12 cellular contexts compared by ENCODE assay signal in the genomic region with DNA sequence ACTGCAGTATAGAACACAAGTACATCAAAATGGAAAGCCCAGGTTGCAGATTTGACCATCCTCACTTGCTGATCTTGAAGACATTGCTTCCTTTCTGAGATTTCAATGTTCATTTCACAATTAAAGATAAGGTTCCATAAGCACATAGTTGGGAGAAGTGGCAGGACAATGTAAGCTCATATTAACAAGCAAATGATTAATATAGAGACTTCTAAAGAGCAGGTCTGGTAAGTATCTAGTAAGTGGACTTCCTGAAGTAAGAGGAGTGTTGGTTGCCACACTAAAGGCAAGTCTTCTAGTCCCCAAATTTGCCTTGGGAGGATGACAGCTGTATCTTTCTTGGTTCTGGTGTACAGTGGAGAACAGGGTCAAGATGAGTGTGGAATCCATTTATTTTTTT. TPM values are rescaled to one million over a fixed set of nuclear protein-coding genes. Genes with fewer than 3 reads are reported as not detected.
DNase-seq lines count a peak whose midpoint lies in the region; ATAC-seq and TF ChIP-seq lines count a peak whose summit lies in the region.
"Had no signal": no experiment of that assay in that cellular context is flagged by ENCODE, and none has a peak within 500 bp of the region (broad histone marks: within the 10 kb centered on the region; RNA-seq: fewer than 3 reads in every experiment).

No MANE protein-coding gene starts in this region.

- CTCF ChIA-PET in T-cell (lab: Charles Lee), result no interaction called here

- DNase-seq in CD14-positive monocyte (ENCODE audit: low spot score), result no peak
- no peak for DNase-seq in T-cell
- no peak for DNase-seq in fibroblast of the aortic adventitia (ENCODE audit: low read depth)
- no peak for DNase-seq in psoas muscle
- no peak for DNase-seq in DMS114 treated with DMSO at 0.1 percent for 48 hours (lab: John Stamatoyannopoulos, UW; ENCODE audit: unreplicated experiment)
- DNase-seq in NCI-H510A (lab: John Stamatoyannopoulos, UW), result no peak
- no peak for DNase-seq in substantia nigra (lab: John Stamatoyannopoulos, UW)
- DNase-seq: CD8-positive, alpha-beta T cell; kidney glomerular epithelial cell; NCI-H1092; NCI-H526 treated with DMSO at 0.1 percent for 48 hours had no signal

- H3K36me3 Mint-ChIP-seq in CD14-positive monocyte (peaks cover 5 to 8% of the 10 kb centered on the region in 2 donors), T-cell (no peaks in the 10 kb centered on the region)
- H3K36me3 Mint-ChIP-seq: CD8-positive, alpha-beta T cell had no signal

- TF ChIP-seq CTCF in CD14-positive monocyte (IDR thresholded peaks at IDR 0.05), result no peak
- no peak for TF ChIP-seq CTCF in fibroblast of the aortic adventitia (IDR thresholded peaks at IDR 0.05; ENCODE audit: insufficient read depth, low read length)
- TF ChIP-seq CTCF in psoas muscle (IDR thresholded peaks at IDR 0.05), result no peak

- POLR2A ChIA-PET in T-cell (lab: Charles Lee), result no interaction called here

- intact Hi-C loops in CD14-positive monocyte (cut with micrococcal nuclease), result no loop called here
- intact Hi-C loops in psoas muscle (cut with DNase I), result loop anchor here (2.0 to 10.0 kb wide), 7 partner anchors 42 to 389 kb away; no protein-coding TSS in a partner anchor

- no peaks in the 10 kb centered on the region for H3K9me3 ChIP-seq in psoas muscle

- no peaks in the 10 kb centered on the region for H3K36me3 ChIP-seq in psoas muscle (ENCODE audit: insufficient read depth in 1 of 2, low read depth in 1 of 2)

- H3K4me1 Mint-ChIP-seq in CD14-positive monocyte (peaks cover 23% of the 10 kb centered on the region), T-cell (peaks cover 0 to 6% (median 2%) of the 10 kb centered on the region in 3 donors)

- H3K27ac Mint-ChIP-seq in CD14-positive monocyte (no peak overlapping the region), T-cell (no peak overlapping the region)
- H3K27ac Mint-ChIP-seq: CD8-positive, alpha-beta T cell had no signal

- no peaks in the 10 kb centered on the region for H3K27me3 ChIP-seq in psoas muscle (ENCODE audit: insufficient read depth in 3 of 3, low read length in 2 of 3)

- ATAC-seq in T-cell (replicated peaks in 1 of 4) (no peak), psoas muscle (no peak), GM21367 (IDR thresholded peaks at IDR 0.05; ENCODE audit: unreplicated experiment) (no peak)
- ATAC-seq: CD8-positive, alpha-beta T cell had no signal

- H3K27me3 Mint-ChIP-seq in CD14-positive monocyte (ENCODE audit: low read depth in 3 of 3), result peaks cover 39 to 50% (median 41%) of the 10 kb centered on the region in 3 donors
- peaks cover 43 to 46% of the 10 kb centered on the region in 2 donors for H3K27me3 Mint-ChIP-seq in T-cell

- peaks cover 24% of the 10 kb centered on the region for H3K4me1 ChIP-seq in psoas muscle

- peak overlapping the region; percentile 98 for H3K27ac ChIP-seq in psoas muscle
- no peak overlapping the region for H3K27ac ChIP-seq in substantia nigra (ENCODE audit: low read depth, low read length, poor library complexity, severe bottlenecking)

- H3K4me3 Mint-ChIP-seq in CD14-positive monocyte, result peak overlapping the region; percentile 78 to 94
- H3K4me3 Mint-ChIP-seq in T-cell, result peak overlapping the region in 2 of 3 donors; percentile 17 to 31

- H3K9me3 Mint-ChIP-seq in CD14-positive monocyte, result peaks cover 0 to 11% (median 3%) of the 10 kb centered on the region in 7 donors
- H3K9me3 Mint-ChIP-seq in T-cell, result peaks cover 0 to 4% (median 0%) of the 10 kb centered on the region in 3 donors
- H3K9me3 Mint-ChIP-seq: CD8-positive, alpha-beta T cell had no signal

- H3K4me3 ChIP-seq in fibroblast of the aortic adventitia (ENCODE audit: low read depth, low read length) (peak overlapping the region; percentile 78), psoas muscle (peak overlapping the region; percentile 93)

RNA-seq across cellular contexts. Expression of gene PTPRM, which starts 1.4 kb away (rescaled TPM):
- polyA plus RNA-seq in CD14-positive monocyte (under 1 TPM; 0.04 to 0.66 TPM), psoas muscle (10 to 100 TPM; 27.4 to 42.0 (median 27.9) TPM)
- total RNA-seq in T-cell (10 to 100 TPM in 2 of 5 donors, 1 to 10 TPM in 3; 4.1 to 47.4 (median 7.1) TPM), fibroblast of the aortic adventitia (ENCODE audit: low replicate concordance) (64.2 and 65.3 TPM in 2 replicates), psoas muscle (10 to 100 TPM; 33.7 to 78.9 (median 40.4) TPM)

Comparison
In these comparisons a context has a peak if more than half of its experiments do, and no peak if none do; other contexts are left out.
1. intact Hi-C loops: an anchor here in psoas muscle (2.0 to 10.0 kb wide); none called in CD14-positive monocyte.